Comparison of ENCODE assay signal across 8 cellular contexts in the genomic region with DNA sequence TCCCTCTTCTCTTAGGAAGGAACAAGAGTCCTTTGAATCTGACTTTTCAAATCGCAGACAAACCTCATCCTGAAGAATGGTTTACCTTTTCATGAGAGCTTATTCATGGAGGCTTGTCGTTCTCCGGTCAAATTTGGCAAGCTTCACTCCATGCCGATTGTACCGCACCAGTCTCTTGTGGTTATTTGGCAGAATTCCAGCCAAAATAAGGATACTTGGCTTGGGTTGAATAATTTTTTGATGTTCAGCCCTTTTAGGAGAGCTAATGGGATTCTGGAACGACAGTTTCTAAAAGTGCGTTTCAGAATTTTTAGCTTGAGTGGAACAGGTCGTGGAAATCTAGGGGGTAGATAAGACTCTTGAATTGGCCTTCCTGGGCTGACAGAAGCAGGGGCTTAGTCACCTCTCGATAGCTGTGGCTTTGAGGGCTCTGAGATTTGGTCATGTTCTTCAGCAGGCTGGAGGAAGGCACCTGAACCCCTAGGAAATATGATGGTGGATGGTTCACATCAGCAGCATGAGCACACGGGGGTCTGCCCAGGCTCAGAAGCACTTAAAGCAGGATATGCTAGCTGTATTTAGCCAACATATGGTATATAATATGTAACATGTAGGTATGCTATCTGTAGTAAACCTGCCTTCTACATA. TPM values are rescaled to one million over a fixed set of nuclear protein-coding genes. Genes with fewer than 3 reads are reported as not detected.
A peak's percentile ranks its signal among the peaks of the same experiment; 100 is the strongest.
DNase-seq lines count a peak whose midpoint lies in the region; ATAC-seq, FAIRE-seq and TF ChIP-seq lines count a peak whose summit lies in the region.

No MANE protein-coding gene starts in this region.

- H3K4me3 ChIP-seq in WI38 (ENCODE audit: low read depth, low read length): peak overlapping the region; percentile 78; the same call in 1 of the 2 replicates
- peak overlapping the region; percentile 82 for H3K4me3 ChIP-seq in fibroblast of the aortic adventitia (ENCODE audit: low read depth, low read length)

- H3K9me3 Mint-ChIP-seq in stimulated activated memory B cell treated with anti-CD40 and anti-IgM and Interleukin-4, amounts not matched to agents 10 μg/mL and 1 μg/mL and 100 μg/mL, for 72 hours: no peaks in the 10 kb centered on the region

- DNase-seq in activated T-cell treated with anti-CD3 and anti-CD28 coated beads for 48 hours (ENCODE audit: low read depth) (peak; percentile 11), fibroblast of the aortic adventitia (ENCODE audit: low read depth) (peak; percentile 37), frontal cortex (ENCODE audit: low spot score in 2 of 2) (no peak), GF-D8 (lab: John Stamatoyannopoulos, UW) (no peak)
- no peak for DNase-seq in activated T-cell treated with anti-CD3 and anti-CD28 coated beads, Interleukin-2, amount 50 U/mL, for 1 hour
- DNase-seq in NK-92 treated with Interleukin-12 subunit alpha and Interleukin-12 subunit beta, amount 100 ng/mL, for 24 hours (lab: John Stamatoyannopoulos, UW): no peak

- no peak for FAIRE-seq in frontal cortex (lab: Jason Lieb, UNC)

- H3K27ac Mint-ChIP-seq in stimulated activated memory B cell treated with anti-CD40 and anti-IgM and Interleukin-4, amounts not matched to agents 10 μg/mL and 1 μg/mL and 100 μg/mL, for 72 hours: peak overlapping the region; percentile 70

- TF ChIP-seq CTCF in WI38 (IDR thresholded peaks at IDR 0.05; ENCODE audit: low read depth, low read length) (no peak), fibroblast of the aortic adventitia (IDR thresholded peaks at IDR 0.05; ENCODE audit: insufficient read depth, low read length) (no peak)

- no peaks in the 10 kb centered on the region for H3K36me3 Mint-ChIP-seq in stimulated activated memory B cell treated with anti-CD40 and anti-IgM and Interleukin-4, amounts not matched to agents 10 μg/mL and 1 μg/mL and 100 μg/mL, for 72 hours

- peaks cover 75% of the 10 kb centered on the region for H3K4me1 Mint-ChIP-seq in stimulated activated memory B cell treated with anti-CD40 and anti-IgM and Interleukin-4, amounts not matched to agents 10 μg/mL and 1 μg/mL and 100 μg/mL, for 72 hours

- peak overlapping the region; percentile 5 for H3K4me3 Mint-ChIP-seq in stimulated activated memory B cell treated with anti-CD40 and anti-IgM and Interleukin-4, amounts not matched to agents 10 μg/mL and 1 μg/mL and 100 μg/mL, for 72 hours

- H3K27me3 Mint-ChIP-seq in stimulated activated memory B cell treated with anti-CD40 and anti-IgM and Interleukin-4, amounts not matched to agents 10 μg/mL and 1 μg/mL and 100 μg/mL, for 72 hours: no peaks in the 10 kb centered on the region

- no peak for ATAC-seq in stimulated activated memory B cell treated with anti-CD40 and anti-IgM and Interleukin-4, amounts not matched to agents 10 μg/mL and 1 μg/mL and 100 μg/mL, for 72 hours

RNA-seq across cellular contexts. Expression of a gene that starts 1.5 kb away (rescaled TPM):
- total RNA-seq in fibroblast of the aortic adventitia (ENCODE audit: low replicate concordance): 14.8 and 43.6 TPM in 2 replicates
- total RNA-seq in frontal cortex: 81.1 TPM

Comparison
In these comparisons a context has a peak if more than half of its experiments do, and no peak if none do; other contexts are left out.
1. DNase-seq: peak in activated T-cell treated with anti-CD3 and anti-CD28 coated beads for 48 hours (single experiment) and fibroblast of the aortic adventitia (single experiment); none in activated T-cell treated with anti-CD3 and anti-CD28 coated beads, Interleukin-2, amount 50 U/mL, for 1 hour (single experiment), NK-92 treated with Interleukin-12 subunit alpha and Interleukin-12 subunit beta, amount 100 ng/mL, for 24 hours (single experiment), frontal cortex (0 of 2) and GF-D8 (single experiment).